10 cellular contexts compared by ENCODE assay signal in the genomic region with DNA sequence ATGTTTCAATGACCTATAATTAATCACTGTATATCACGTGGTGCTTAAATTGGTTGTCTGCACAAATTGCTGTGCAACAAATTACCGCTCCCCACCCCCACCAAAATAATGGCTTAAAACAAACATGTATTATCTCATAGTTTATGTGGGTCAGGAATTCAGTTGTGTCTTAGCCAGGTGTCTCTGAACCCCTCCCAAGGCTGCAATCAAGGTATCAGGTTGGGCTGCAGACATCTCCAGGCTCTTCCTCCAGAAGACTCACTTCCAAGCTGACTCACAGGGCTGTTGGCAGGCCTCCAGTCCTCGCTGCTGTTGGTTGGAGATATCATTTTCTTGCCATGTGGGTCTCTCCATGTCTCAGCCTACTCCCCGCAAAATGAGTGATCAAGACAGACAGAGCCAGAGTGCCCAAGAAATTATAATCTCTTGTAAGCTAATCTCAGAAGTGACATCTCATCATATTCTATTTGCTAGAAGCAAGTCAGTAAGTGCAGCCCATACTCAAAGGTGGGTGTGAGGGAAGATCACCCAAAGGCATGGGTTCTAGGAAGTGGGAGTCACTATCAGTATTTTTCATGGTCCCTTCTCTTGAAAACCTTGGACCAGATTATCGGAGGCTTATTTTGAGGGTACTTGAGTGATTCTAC. TPM values are rescaled to one million over a fixed set of nuclear protein-coding genes. Genes with fewer than 3 reads are reported as not detected.
DNase-seq lines count a peak whose midpoint lies in the region; ATAC-seq and TF ChIP-seq lines count a peak whose summit lies in the region.
"Had no signal": no experiment of that assay in that cellular context is flagged by ENCODE, and none has a peak within 500 bp of the region (broad histone marks: within the 10 kb centered on the region; RNA-seq: fewer than 3 reads in every experiment).

No MANE protein-coding gene starts in this region.

- H3K4me2 ChIP-seq in mammary epithelial cell (ENCODE audit: insufficient read depth, low read depth, low read length): no peak overlapping the region

- CTCF ChIA-PET in mammary epithelial cell (lab: Charles Lee; ENCODE audit: low non-redundant PET): no interaction called here

- no peaks in the 10 kb centered on the region for H3K36me3 ChIP-seq in mammary epithelial cell (ENCODE audit: insufficient read depth, low read length)
- peaks cover 0 to 20% (median 0%) of the 10 kb centered on the region in 6 donors for H3K36me3 ChIP-seq in spleen

- TF ChIP-seq CTCF in mammary epithelial cell (conservative IDR thresholded peaks at IDR 0.05 in 1 of 2, IDR thresholded peaks at IDR 0.05 in 1 of 2; ENCODE audit: extremely low read depth in 1 of 2, insufficient read depth in 1 of 2, low read depth in 1 of 2, low read length in 2 of 2) (no peak), spleen (IDR thresholded peaks at IDR 0.05 in 8 of 11, conservative IDR thresholded peaks at IDR 0.05 in 3 of 11) (no peak)

- dilution Hi-C loops in mammary epithelial cell (cut with HindIII; ENCODE audit: low sequenced_read_pairs): no loop called here

- H3K9ac ChIP-seq in mammary epithelial cell (ENCODE audit: insufficient read depth, low read length): no peak overlapping the region

- H3K4me3 ChIP-seq in mammary epithelial cell (replicated peaks in 1 of 3; ENCODE audit: insufficient read depth in 1 of 3, low read depth in 2 of 3, low read length in 3 of 3) (no peak overlapping the region), spleen (no peak overlapping the region)

- BruUV-seq in mammary epithelial cell (replicated peaks; lab: Mats Ljungman, UMichigan): no TSS peak

- DNase-seq in H4 (ENCODE audit: low spot score) (peak; percentile 40), NCI-H2227 (lab: John Stamatoyannopoulos, UW; ENCODE audit: unreplicated experiment) (peak; percentile 26), mammary epithelial cell (peak; percentile 73), posterior cingulate gyrus (peak in 9 of 10 donors; percentile 15 to 89 (median 60)), NCI-H526 treated with DMSO at 0.1 percent for 48 hours (lab: John Stamatoyannopoulos, UW) (no peak), spleen (no peak)
- no peak for DNase-seq in activated effector memory CD4-positive, alpha-beta T cell treated with anti-CD3 and anti-CD28 coated beads, Interleukin-2, amount 50 U/mL, for 16 hours
- DNase-seq: activated naive CD8-positive, alpha-beta T cell treated with anti-CD3 and anti-CD28 coated beads, Interleukin-2, amount 50 U/mL, for 24 hours had no signal

- H3K27me3 ChIP-seq in mammary epithelial cell (ENCODE audit: insufficient read depth, low read length) (no peaks in the 10 kb centered on the region), spleen (replicated peaks in 1 of 7) (no peaks in the 10 kb centered on the region)

- no peak overlapping the region for H3K27ac ChIP-seq in mammary epithelial cell (ENCODE audit: insufficient read depth, low read depth, low read length)
- no peak overlapping the region for H3K27ac ChIP-seq in spleen

- TF ChIP-seq POLR2A in spleen (IDR thresholded peaks at IDR 0.05): no peak

- intact Hi-C loops in mammary epithelial cell (cut with micrococcal nuclease) (no loop called here), posterior cingulate gyrus (cut with DNase I) (no loop called here), spleen (cut with DNase I; ENCODE audit: low total_unique reads) (no loop called here)

- H4K20me1 ChIP-seq in mammary epithelial cell (ENCODE audit: insufficient read depth, low read length): no peaks in the 10 kb centered on the region

- in situ Hi-C loops in mammary epithelial cell (cut with MboI; ENCODE audit: low sequenced_read_pairs in 2 of 2): no loop called here

- H3K4me1 ChIP-seq in mammary epithelial cell (ENCODE audit: insufficient read depth, low read length) (peaks cover 7% of the 10 kb centered on the region), spleen (no peaks in the 10 kb centered on the region)

- no peaks in the 10 kb centered on the region for H3K79me2 ChIP-seq in mammary epithelial cell (ENCODE audit: insufficient read depth, low read length)

- ATAC-seq in GM18868 (IDR thresholded peaks at IDR 0.05; ENCODE audit: unreplicated experiment): no peak
- ATAC-seq: activated naive CD8-positive, alpha-beta T cell treated with anti-CD3 and anti-CD28 coated beads, Interleukin-2, amount 50 U/mL, for 24 hours; stimulated activated memory B cell treated with anti-CD40 and anti-IgM and Interleukin-4, amounts not matched to agents 10 μg/mL and 1 μg/mL and 100 μg/mL, for 72 hours had no signal

- no peak overlapping the region for H2AFZ ChIP-seq in mammary epithelial cell (ENCODE audit: low read depth, low read length)

- H3K9me3 ChIP-seq in mammary epithelial cell (replicated peaks; ENCODE audit: insufficient read depth, low read length) (no peaks in the 10 kb centered on the region), spleen (no peaks in the 10 kb centered on the region)

- 75% methylated on average over 5 of the region's 5 CpGs for WGBS in mammary epithelial cell (ENCODE audit: low coverage, missing lambda C conversion rate)
- 78 to 93% (median 85%) methylated on average over 5 of the region's 5 CpGs for WGBS in spleen, 5 donors

RNA-seq across cellular contexts. Expression of gene SPC25, which starts 38.4 kb away (rescaled TPM):
- 31.9 and 42.2 TPM in 2 replicates for total RNA-seq in H4 (2014; rRNA removed; shearing (Covaris generic))
- 10 to 100 TPM in 1 of 2 donors, under 1 TPM in 1; 0.33 to 13.2 TPM for total RNA-seq in mammary epithelial cell
- polyA plus RNA-seq in mammary epithelial cell: 9.3 TPM
- 2.8 TPM for polyA minus RNA-seq in mammary epithelial cell
- total RNA-seq in spleen: 1 to 10 TPM in 5 of 7 donors, under 1 TPM in 1, not detected in 1; 0.25 to 3.5 (median 2.1) TPM
- 1 to 10 TPM in 2 of 3 donors, under 1 TPM in 1; 0.54 to 4.2 (median 2.8) TPM for polyA plus RNA-seq in spleen

RNA-seq across cellular contexts. Expression of gene G6PC2, which starts 49.3 kb away (rescaled TPM):
- total RNA-seq in H4 (2014; rRNA removed; shearing (Covaris generic)): not detected in 2 replicates
- not detected for total RNA-seq in mammary epithelial cell
- not detected for polyA plus RNA-seq in mammary epithelial cell
- polyA minus RNA-seq in mammary epithelial cell: not detected
- total RNA-seq in spleen: not detected
- polyA plus RNA-seq in spleen: not detected

RNA-seq across cellular contexts. Expression of gene NOSTRIN, which starts 49.4 kb away (rescaled TPM):
- total RNA-seq in H4 (2014; rRNA removed; shearing (Covaris generic)): 0.25 TPM in 1 of 2 replicates, not detected in the other
- total RNA-seq in mammary epithelial cell (not detected), spleen (10 to 100 TPM in 4 of 7 donors, 1 to 10 TPM in 3; 3.7 to 20.3 (median 13.2) TPM)
- polyA plus RNA-seq in mammary epithelial cell (not detected), spleen (10 to 100 TPM in 1 of 3 donors, 1 to 10 TPM in 2; 3.5 to 10.2 (median 9.7) TPM)
- polyA minus RNA-seq in mammary epithelial cell: not detected

Comparison
In these comparisons a context has a peak if more than half of its experiments do, and no peak if none do; other contexts are left out.
1. DNase-seq: peak in H4 (single experiment), NCI-H2227 (single experiment), mammary epithelial cell (single experiment) and posterior cingulate gyrus (9 of 10); none in activated effector memory CD4-positive, alpha-beta T cell treated with anti-CD3 and anti-CD28 coated beads, Interleukin-2, amount 50 U/mL, for 16 hours (single experiment), NCI-H526 treated with DMSO at 0.1 percent for 48 hours (single experiment) and spleen (single experiment).